In the genomic region with DNA sequence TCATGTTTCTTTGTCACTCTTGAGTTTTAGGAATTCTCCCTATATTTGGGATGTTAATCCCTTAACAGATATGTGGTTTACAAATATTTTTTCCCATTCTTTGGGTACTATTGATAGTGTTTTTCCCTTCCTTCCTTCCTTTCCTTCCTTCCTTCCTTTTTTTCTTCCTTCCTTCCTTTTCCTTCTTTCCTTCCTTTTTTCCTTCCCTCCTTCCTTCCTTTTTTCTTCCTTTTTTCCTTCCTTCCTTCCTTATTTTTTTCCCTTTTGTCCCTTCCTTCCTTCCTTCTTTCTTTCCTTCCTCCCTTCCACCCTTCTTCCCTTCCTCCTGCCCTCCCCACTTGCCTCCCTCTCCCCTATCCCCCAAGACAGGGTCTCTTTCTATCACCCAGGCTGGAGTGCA, we compare ENCODE assay signal across 8 cellular contexts.
"Had no signal": no experiment of that assay in that cellular context is flagged by ENCODE, and none has a peak within 500 bp of the region (broad histone marks: within the 10 kb centered on the region; RNA-seq: fewer than 3 reads in every experiment).

No MANE protein-coding gene starts in this region.

- H3K4me1 Mint-ChIP-seq: IgD-negative memory B cell had no signal

- H3K27ac ChIP-seq: HL-60, KMS-11 had no signal

- DNase-seq: IMR-90, KBM-7, KG1 had no signal

- H3K4me3 Mint-ChIP-seq: IgD-negative memory B cell had no signal

- ATAC-seq: HepG2, K562 had no signal

- H3K27ac Mint-ChIP-seq: IgD-negative memory B cell had no signal

- H3K4me3 ChIP-seq: K562 had no signal
